26 cellular contexts compared by ENCODE assay signal in the genomic region with DNA sequence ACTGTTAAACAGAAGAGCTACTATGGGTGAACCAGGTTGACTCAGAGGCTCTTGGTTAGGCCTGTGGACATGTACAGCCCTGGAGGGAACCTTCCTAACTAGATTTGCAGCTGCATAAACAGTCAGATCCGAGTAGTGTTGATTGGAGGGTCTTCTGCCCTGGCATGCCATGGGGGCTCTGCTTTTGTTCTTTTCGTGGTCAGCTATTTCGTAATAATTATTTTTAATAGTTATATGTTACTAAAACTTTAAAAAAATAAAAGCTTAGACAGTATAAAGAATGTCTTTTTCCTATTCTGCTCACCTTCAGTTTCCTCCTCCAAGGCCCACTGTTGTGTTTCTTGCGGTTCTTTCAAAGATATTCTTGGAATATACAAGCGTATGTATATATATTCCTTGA.
"Had no signal": no experiment of that assay in that cellular context is flagged by ENCODE, and none has a peak within 500 bp of the region (broad histone marks: within the 10 kb centered on the region; RNA-seq: fewer than 3 reads in every experiment).

No MANE protein-coding gene starts in this region.

- H3K9me3 ChIP-seq: stomach, suprapubic skin, testis, thoracic aorta, thyroid gland, tibial artery, tibial nerve, transverse colon, upper lobe of left lung, upper lobe of right lung, uterus, vagina had no signal

- H3K27ac ChIP-seq: stomach, suprapubic skin, testis, thoracic aorta, thyroid gland, tibial artery, tibial nerve, transverse colon, upper lobe of left lung, upper lobe of right lung, uterus, vagina had no signal

- H3K4me3 ChIP-seq: stomach, suprapubic skin, testis, thoracic aorta, thyroid gland, tibial artery, tibial nerve, transverse colon, upper lobe of left lung, upper lobe of right lung, uterus, vagina had no signal

- H3K27me3 ChIP-seq: stomach, suprapubic skin, testis, thyroid gland, tibial artery, tibial nerve, transverse colon, upper lobe of left lung, upper lobe of right lung, uterus, vagina had no signal

- H3K36me3 ChIP-seq: uterus had no signal

- H3K4me1 ChIP-seq: suprapubic skin, testis, tibial nerve, transverse colon, upper lobe of left lung, upper lobe of right lung, uterus, vagina had no signal

- DNase-seq: stimulated activated CD4-positive, alpha-beta T cell treated with anti-CD3 and anti-CD28 coated beads, Interleukin-2, amount 100 ng/mL, for 48 hours; stimulated activated CD4-positive, alpha-beta T cell treated with anti-CD3 and anti-CD28 coated beads, Interleukin-4, amount 100 ng/mL, for 1 hour; stimulated activated CD4-positive, alpha-beta T cell treated with anti-CD3 and anti-CD28 coated beads, Interleukin-4, amount 100 ng/mL, for 24 hours; stimulated activated CD4-positive, alpha-beta T cell treated with anti-CD3 and anti-CD28 coated beads, Interleukin-4, amount 100 ng/mL, for 4 hours; stimulated activated CD8-positive, alpha-beta memory T cell treated with anti-CD3 and anti-CD28 coated beads, Interleukin-4, amount 100 ng/mL, for 48 hours; stimulated activated naive B cell treated with anti-CD40 and anti-IgM and Interleukin-4, amounts not matched to agents 10 μg/mL and 1 μg/mL and 100 μg/mL, for 72 hours; stimulated activated naive CD4-positive, alpha-beta T cell; stimulated activated naive CD4-positive, alpha-beta T cell treated with Interleukin-2 at 50 U/mL for 16 hours; stimulated activated naive CD8-positive, alpha-beta T cell treated with anti-CD3 and anti-CD28 coated beads, Interleukin-15, amount 100 ng/mL, for 72 hours; stimulated activated naive CD8-positive, alpha-beta T cell treated with anti-CD3 and anti-CD28 coated beads, Interleukin-15, Interleukin-2, amounts not matched to agents 100 U/mL and 50 U/mL, for 24 hours; stomach; substantia nigra; testis; thyroid gland; tibial artery; transverse colon; trophoblast cell; upper lobe of left lung; upper lobe of right lung; uterus had no signal

- ATAC-seq: stimulated activated effector memory CD8-positive, alpha-beta T cell treated with anti-CD3 and anti-CD28 coated beads, Interleukin-12 subunit alpha, Interleukin-12 subunit beta, amount 100 ng/mL, for 72 hours; stimulated activated memory B cell treated with anti-CD40 and anti-IgM and Interleukin-4, amounts not matched to agents 10 μg/mL and 1 μg/mL and 100 μg/mL, for 72 hours; stimulated activated naive B cell treated with anti-CD40 and anti-IgM and Interleukin-4, amounts not matched to agents 10 μg/mL and 1 μg/mL and 100 μg/mL, for 72 hours; stimulated activated naive CD8-positive, alpha-beta T cell treated with anti-CD3 and anti-CD28 coated beads, Interleukin-15, amount 100 ng/mL, for 72 hours; stimulated activated naive CD8-positive, alpha-beta T cell treated with anti-CD3 and anti-CD28 coated beads, Interleukin-15, Interleukin-2, amounts not matched to agents 100 U/mL and 50 U/mL, for 24 hours; upper lobe of right lung had no signal
